ENCODE assay signal across 8 cellular contexts in the genomic region with DNA sequence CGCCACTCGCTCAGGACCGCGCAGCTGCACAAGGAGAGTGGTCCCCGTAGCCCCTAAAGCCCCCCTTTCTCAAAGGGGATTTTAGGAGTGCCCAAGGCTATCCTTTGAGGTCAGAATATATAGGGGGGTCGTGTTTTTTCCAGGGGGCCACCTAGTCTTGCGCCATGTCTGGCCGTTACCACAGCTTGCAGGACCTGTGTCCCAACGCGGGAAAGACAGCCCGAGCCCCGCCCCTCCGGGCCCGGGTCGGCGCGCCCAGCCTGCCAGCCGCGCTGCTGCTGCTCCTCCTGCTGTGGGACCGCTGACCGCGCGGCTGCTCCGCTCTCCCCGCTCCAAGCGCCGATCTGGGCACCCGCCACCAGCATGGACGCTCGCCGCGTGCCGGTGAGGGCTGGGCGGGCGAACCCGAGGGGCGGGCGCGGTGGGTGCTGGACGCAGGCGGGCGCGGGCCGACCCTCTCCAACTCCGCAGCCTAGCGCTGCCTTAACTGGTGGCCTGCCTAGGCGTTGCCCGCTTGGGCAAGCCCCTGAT. TPM values are rescaled to one million over a fixed set of nuclear protein-coding genes. Genes with fewer than 3 reads are reported as not detected.
DNase-seq lines count a peak whose midpoint lies in the region; ATAC-seq and TF ChIP-seq lines count a peak whose summit lies in the region.

TSS of gene CDCA7 (plus strand) at position 272 of the 531 bp plus-strand sequence. CDS start at position 364, 92 bp downstream.

- peaks cover 61% of the 10 kb centered on the region for H3K27me3 Mint-ChIP-seq in CD4-positive, alpha-beta T cell

- TF ChIP-seq EP300 in stomach (IDR thresholded peaks at IDR 0.05), result no peak

- no peak within 1 kb of the TSS for H3K27ac ChIP-seq in CD4-positive, alpha-beta T cell (ENCODE audit: low read depth, low read length)
- H3K27ac ChIP-seq in epithelial cell of prostate (peak within 1 kb of the TSS; percentile 54), muscle layer of duodenum (ENCODE audit: low read length) (peak within 1 kb of the TSS; percentile 51), stomach (peak within 1 kb of the TSS in 4 of 5 donors; percentile 39 to 73 (median 56))

- intact Hi-C loops in CD4-positive, alpha-beta T cell (cut with DNase I, micrococcal nuclease), result no loop called here
- intact Hi-C loops in stomach (cut with DNase I; ENCODE audit: low total_unique reads), result no loop called here

- POLR2A ChIA-PET in CD4-positive, alpha-beta T cell (lab: Charles Lee), result no interaction called here

- H3K36me3 Mint-ChIP-seq in CD4-positive, alpha-beta T cell (ENCODE audit: low read depth), result no peaks in the 10 kb centered on the region

- peaks cover 20% of the 10 kb centered on the region for H3K27me3 ChIP-seq in CD4-positive, alpha-beta T cell (ENCODE audit: control insufficient read depth, insufficient read depth, low read length)
- H3K27me3 ChIP-seq in muscle layer of duodenum (ENCODE audit: low read depth, low read length) (peaks cover 19% of the 10 kb centered on the region), stomach (peaks cover 0 to 73% (median 37%) of the 10 kb centered on the region in 3 donors)

- peak in 8 of 10 experiments; percentile 6 to 48 (median 14) for DNase-seq in CD4-positive, alpha-beta T cell
- DNase-seq in NCI-H748 treated with DMSO at 0.1 percent for 48 hours (lab: John Stamatoyannopoulos, UW) (peak; percentile 60), epithelial cell of prostate (ENCODE audit: low read depth, low spot score) (no peak), stomach (peak; percentile 49)
- peak; percentile 88 for DNase-seq in activated CD8-positive, alpha-beta memory T cell treated with anti-CD3 and anti-CD28 coated beads for 24 hours

- H3K4me1 Mint-ChIP-seq in CD4-positive, alpha-beta T cell (ENCODE audit: low read depth), result peaks cover 19% of the 10 kb centered on the region

- peaks cover 0 to 17% of the 10 kb centered on the region in 2 donors for H3K4me1 ChIP-seq in muscle layer of duodenum (ENCODE audit: control insufficient read depth in 1 of 2, insufficient read depth in 2 of 2, low read length in 2 of 2)
- peaks cover 15 to 30% (median 25%) of the 10 kb centered on the region in 4 donors for H3K4me1 ChIP-seq in stomach

- peak; percentile 62 for ATAC-seq in CD4-positive, alpha-beta T cell (ENCODE audit: poor library complexity)
- ATAC-seq in GM19328 (IDR thresholded peaks at IDR 0.05; ENCODE audit: unreplicated experiment) (peak; percentile 47), HG03457 (IDR thresholded peaks at IDR 0.05; ENCODE audit: unreplicated experiment) (peak; percentile 39)

- CTCF ChIA-PET in CD4-positive, alpha-beta T cell (lab: Charles Lee), result no interaction called here

- no peak for TF ChIP-seq POLR2A in stomach (IDR thresholded peaks at IDR 0.05)

- H3K9me3 ChIP-seq in CD4-positive, alpha-beta T cell (ENCODE audit: control insufficient read depth, low read length), result no peaks in the 10 kb centered on the region
- no peaks in the 10 kb centered on the region for H3K9me3 ChIP-seq in muscle layer of duodenum (ENCODE audit: control insufficient read depth in 1 of 2, low read length in 2 of 2)
- H3K9me3 ChIP-seq in stomach, result no peaks in the 10 kb centered on the region

- H3K4me3 Mint-ChIP-seq in CD4-positive, alpha-beta T cell, result peak within 1 kb of the TSS; percentile 90

- no peaks in the 10 kb centered on the region for H3K36me3 ChIP-seq in muscle layer of duodenum (ENCODE audit: control insufficient read depth in 1 of 2, insufficient read depth in 2 of 2, low read length in 2 of 2)
- no peaks in the 10 kb centered on the region for H3K36me3 ChIP-seq in stomach

- peak within 1 kb of the TSS; percentile 59 for H3K27ac Mint-ChIP-seq in CD4-positive, alpha-beta T cell

- H3K9me3 Mint-ChIP-seq in CD4-positive, alpha-beta T cell, result no peaks in the 10 kb centered on the region

- H3K4me3 ChIP-seq in muscle layer of duodenum (ENCODE audit: low read depth in 1 of 2, low read length in 2 of 2) (peak within 1 kb of the TSS; percentile 62 to 84), stomach (peak within 1 kb of the TSS; percentile 58 to 79 (median 66))

- 0 to 1% (median 1%) methylated on average over 8 to 48 of the region's 48 CpGs for WGBS in stomach, 5 donors

- TF ChIP-seq CTCF in CD4-positive, alpha-beta T cell (IDR thresholded peaks at IDR 0.05), result no peak
- TF ChIP-seq CTCF in stomach (IDR thresholded peaks at IDR 0.05), result no peak

RNA-seq across cellular contexts. Expression of gene CDCA7, which starts in this region (rescaled TPM):
- total RNA-seq in CD4-positive, alpha-beta T cell, result 1 to 10 TPM; 1.6 to 1.8 TPM
- total RNA-seq in stomach, result 10 to 100 TPM in 2 of 5 donors, 1 to 10 TPM in 3; 1.3 to 41.1 (median 8.7) TPM
- polyA plus RNA-seq in stomach, result 10 to 100 TPM in 1 of 3 donors, 1 to 10 TPM in 1, under 1 TPM in 1; 0.61 to 13.0 (median 1.9) TPM
